In genomic region chr1:22323846-22324504, GRCh38 we compare ENCODE assay signal across 18 cellular contexts.
DNase-seq lines count a peak whose midpoint lies in the region; ATAC-seq and TF ChIP-seq lines count a peak whose summit lies in the region.
"Had no signal": no experiment of that assay in that cellular context is flagged by ENCODE, and none has a peak within 500 bp of the region (broad histone marks: within the 10 kb centered on the region; RNA-seq: fewer than 3 reads in every experiment).

No MANE protein-coding gene starts in this region.

- H3K4me3 ChIP-seq in HEK293 (ENCODE audit: low read depth, low read length) (no peak overlapping the region), coronary artery (no peak overlapping the region), stomach (no peak overlapping the region), uterus (no peak overlapping the region)
- H3K4me3 ChIP-seq: MG63 had no signal

- H3K4me3 Mint-ChIP-seq in activated naive CD8-positive, alpha-beta T cell treated with anti-CD3 and anti-CD28 coated beads, Interleukin-2, amount 50 U/mL, for 24 hours = no peak overlapping the region
- H3K4me3 Mint-ChIP-seq: B cell had no signal

- no peak for TF ChIP-seq EP300 in stomach (IDR thresholded peaks at IDR 0.05)

- H3K4me1 ChIP-seq in HEK293 (ENCODE audit: control insufficient read depth, insufficient read depth, low read length) (no peaks in the 10 kb centered on the region), stomach (no peaks in the 10 kb centered on the region), uterus (no peaks in the 10 kb centered on the region)

- POLR2A ChIA-PET in HEK293 (lab: Yijun Ruan, JAX) = no interaction called here

- no peaks in the 10 kb centered on the region for H3K36me3 Mint-ChIP-seq in activated naive CD8-positive, alpha-beta T cell treated with anti-CD3 and anti-CD28 coated beads, Interleukin-2, amount 50 U/mL, for 24 hours (ENCODE audit: low read depth)

- H3K36me3 ChIP-seq in HEK293 (ENCODE audit: control insufficient read depth in 2 of 2, insufficient read depth in 1 of 2, low read length in 2 of 2) (no peaks in the 10 kb centered on the region), stomach (no peaks in the 10 kb centered on the region), uterus (no peaks in the 10 kb centered on the region)
- H3K36me3 ChIP-seq: MG63 had no signal

- H3K27me3 Mint-ChIP-seq in activated naive CD8-positive, alpha-beta T cell treated with anti-CD3 and anti-CD28 coated beads, Interleukin-2, amount 50 U/mL, for 24 hours = no peaks in the 10 kb centered on the region

- H3K4me1 Mint-ChIP-seq in activated naive CD8-positive, alpha-beta T cell treated with anti-CD3 and anti-CD28 coated beads, Interleukin-2, amount 50 U/mL, for 24 hours = no peaks in the 10 kb centered on the region
- H3K4me1 Mint-ChIP-seq: B cell had no signal

- peaks cover 0 to 15% (median 0%) of the 10 kb centered on the region in 3 donors for H3K27me3 ChIP-seq in stomach
- H3K27me3 ChIP-seq in uterus = no peaks in the 10 kb centered on the region
- H3K27me3 ChIP-seq: MG63 had no signal

- ATAC-seq in activated naive CD8-positive, alpha-beta T cell treated with anti-CD3 and anti-CD28 coated beads, Interleukin-2, amount 50 U/mL, for 24 hours = no peak

- H3K27ac ChIP-seq in HEK293 (ENCODE audit: extremely low read depth, low read depth, low read length) = no peak overlapping the region
- no peak overlapping the region for H3K27ac ChIP-seq in coronary artery
- no peak overlapping the region for H3K27ac ChIP-seq in stomach
- H3K27ac ChIP-seq in uterus = no peak overlapping the region
- H3K27ac ChIP-seq: KMS-11 had no signal

- DNase-seq in NCI-H510A treated with DMSO at 0.1 percent for 48 hours (lab: John Stamatoyannopoulos, UW) (peak; percentile 21), NCI-H510A (lab: John Stamatoyannopoulos, UW) (no peak), coronary artery (ENCODE audit: low spot score) (peak; percentile 54), stomach (peak; percentile 10), uterus (no peak)
- DNase-seq in activated naive CD8-positive, alpha-beta T cell treated with anti-CD3 and anti-CD28 coated beads, Interleukin-2, amount 50 U/mL, for 24 hours = no peak
- DNase-seq: ACHN, DMS 273 treated with DMSO at 0.1 percent for 48 hours, EL, MG63, NCI-H1105 treated with DMSO at 0.1 percent for 48 hours, NCI-H2081 treated with DMSO at 0.1 percent for 48 hours, NCI-H446 treated with DMSO at 0.1 percent for 48 hours, OCI-M1, T-helper 1 cell had no signal

- intact Hi-C loops in stomach (cut with DNase I; ENCODE audit: low total_unique reads) (no loop called here), uterus (cut with DNase I; ENCODE audit: low total_unique reads) (no loop called here)

- 81 to 88% (median 86%) methylated on average over 11 of the region's 11 CpGs for WGBS in stomach, 5 donors

- no peak for TF ChIP-seq CTCF in HEK293 (tag by site-specific recombination; IDR thresholded peaks at IDR 0.05)
- TF ChIP-seq CTCF in coronary artery (IDR thresholded peaks at IDR 0.05) = no peak
- TF ChIP-seq CTCF in stomach (IDR thresholded peaks at IDR 0.05) = no peak
- TF ChIP-seq CTCF in uterus (IDR thresholded peaks at IDR 0.05) = no peak

- CTCF ChIA-PET in HEK293 (lab: Yijun Ruan, JAX) = interaction anchor here (0.6 kb wide), 1 partner anchor 88 kb away, joined by 3 read pairs; no protein-coding TSS in a partner anchor

- no peak overlapping the region for H3K27ac Mint-ChIP-seq in activated naive CD8-positive, alpha-beta T cell treated with anti-CD3 and anti-CD28 coated beads, Interleukin-2, amount 50 U/mL, for 24 hours
- H3K27ac Mint-ChIP-seq: B cell had no signal

- H3K9me3 ChIP-seq in HEK293 (ENCODE audit: control insufficient read depth, insufficient read depth, low read depth, low read length) (no peaks in the 10 kb centered on the region), stomach (no peaks in the 10 kb centered on the region), uterus (no peaks in the 10 kb centered on the region)
- H3K9me3 ChIP-seq: MG63 had no signal

- no peak for TF ChIP-seq POLR2A in stomach (IDR thresholded peaks at IDR 0.05)
- TF ChIP-seq POLR2A in uterus (IDR thresholded peaks at IDR 0.05) = no peak

- H3K9me3 Mint-ChIP-seq in activated naive CD8-positive, alpha-beta T cell treated with anti-CD3 and anti-CD28 coated beads, Interleukin-2, amount 50 U/mL, for 24 hours = no peaks in the 10 kb centered on the region

TF ChIP-seq in HEK293, 187 proteins besides CTCF, POLR2A, EP300 and RAD21:
- TF ChIP-seq ZBTB8A (tag by site-specific recombination; IDR thresholded peaks at IDR 0.05) (0 out of 2 replicates have a peak, but pooled peaks have one; percentile 19), GLIS1 (tag by site-specific recombination; IDR thresholded peaks at IDR 0.05) (peak; percentile 74), FEZF1 (tag by site-specific recombination; IDR thresholded peaks at IDR 0.05) (peak; percentile 87), KLF10 (tag by site-specific recombination; IDR thresholded peaks at IDR 0.05) (no peak), ZNF311 (tag by site-specific recombination; IDR thresholded peaks at IDR 0.05; ENCODE audit: borderline replicate concordance) (no peak), OSR2 (tag by site-specific recombination; IDR thresholded peaks at IDR 0.05) (peak; percentile 12; the same call in 1 of the 2 replicates), ZIC2 (tag by site-specific recombination; IDR thresholded peaks at IDR 0.05) (peak; percentile 67)

Comparison
In these comparisons a context has a peak if more than half of its experiments do, and no peak if none do; other contexts are left out.
1. DNase-seq: peak in NCI-H510A treated with DMSO at 0.1 percent for 48 hours (single experiment), coronary artery (single experiment) and stomach (single experiment); none in NCI-H510A (single experiment), activated naive CD8-positive, alpha-beta T cell treated with anti-CD3 and anti-CD28 coated beads, Interleukin-2, amount 50 U/mL, for 24 hours (single experiment) and uterus (0 of 2).